In the genomic region with DNA sequence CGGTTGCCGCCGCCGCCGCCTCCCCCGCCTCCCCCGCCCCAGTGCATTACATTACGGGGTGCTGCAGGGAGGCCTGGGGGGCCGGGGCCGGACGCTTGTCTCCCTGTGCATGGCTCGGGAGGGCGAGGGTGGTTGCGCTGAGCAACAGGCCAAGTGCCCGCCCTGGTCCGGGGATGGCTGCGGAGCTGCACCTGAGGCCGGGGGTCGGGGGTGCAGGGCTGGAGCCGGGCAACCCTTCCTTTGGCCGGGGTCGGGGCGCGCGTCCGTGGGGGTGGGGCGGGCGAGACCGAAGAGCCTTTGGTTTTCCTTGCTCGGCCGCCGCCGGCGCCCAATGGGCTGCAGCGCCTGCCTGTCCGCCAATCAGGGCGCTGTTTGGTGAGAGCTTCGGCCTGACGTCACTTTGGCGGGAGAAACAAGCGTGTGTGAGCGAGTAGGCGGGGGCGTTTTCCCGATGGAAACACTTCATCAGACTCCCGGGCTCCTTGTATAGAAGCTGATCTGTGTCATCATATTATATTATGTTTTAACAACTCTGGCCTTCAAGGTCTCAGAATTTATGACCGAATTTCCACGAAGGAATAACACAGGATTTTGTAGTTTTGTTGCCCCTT, we compare ENCODE assay signal across 8 cellular contexts. TPM values are rescaled to one million over a fixed set of nuclear protein-coding genes. Genes with fewer than 3 reads are reported as not detected.
DNase-seq lines count a peak whose midpoint lies in the region; ATAC-seq and TF ChIP-seq lines count a peak whose summit lies in the region.

No MANE protein-coding gene starts in this region.

- no peaks in the 10 kb centered on the region for H3K36me3 ChIP-seq in ovary
- H3K36me3 ChIP-seq in thoracic aorta: peaks cover 6% of the 10 kb centered on the region

- H3K4me3 ChIP-seq in ovary: peak overlapping the region; percentile 99
- H3K4me3 ChIP-seq in thoracic aorta: peak overlapping the region; percentile 97

- no peaks in the 10 kb centered on the region for H3K27me3 ChIP-seq in ovary
- no peaks in the 10 kb centered on the region for H3K27me3 ChIP-seq in thoracic aorta (replicated peaks; ENCODE audit: insufficient read depth)

- no peak for TF ChIP-seq EP300 in ovary (IDR thresholded peaks at IDR 0.05)

- H3K27ac ChIP-seq in ovary (peak overlapping the region; percentile 86 to 89), thoracic aorta (peak overlapping the region; percentile 81 to 91)

- H3K27ac Mint-ChIP-seq in activated naive CD8-positive, alpha-beta T cell treated with anti-CD3 and anti-CD28 coated beads, Interleukin-2, amount 50 U/mL, for 24 hours: peak overlapping the region; percentile 91

- ATAC-seq in HG02678 (IDR thresholded peaks at IDR 0.05; ENCODE audit: unreplicated experiment): peak; percentile 68
- ATAC-seq in activated naive CD8-positive, alpha-beta T cell treated with anti-CD3 and anti-CD28 coated beads, Interleukin-2, amount 50 U/mL, for 24 hours: peak; percentile 66
- ATAC-seq in thoracic aorta (ENCODE audit: insufficient number of reproducible peaks, low FRiP score, low read depth): peak; percentile 59

- no peak for TF ChIP-seq CTCF in ovary (IDR thresholded peaks at IDR 0.05)
- no peak for TF ChIP-seq CTCF in thoracic aorta (IDR thresholded peaks at IDR 0.05)

- H3K9me3 ChIP-seq in ovary (no peaks in the 10 kb centered on the region), thoracic aorta (no peaks in the 10 kb centered on the region)

- peaks cover 65% of the 10 kb centered on the region for H3K4me1 Mint-ChIP-seq in activated naive CD8-positive, alpha-beta T cell treated with anti-CD3 and anti-CD28 coated beads, Interleukin-2, amount 50 U/mL, for 24 hours

- WGBS in ovary, 3 donors: 0 to 1% (median 0%) methylated on average over 35 to 48 of the region's 48 CpGs

- H3K9me3 Mint-ChIP-seq in activated naive CD8-positive, alpha-beta T cell treated with anti-CD3 and anti-CD28 coated beads, Interleukin-2, amount 50 U/mL, for 24 hours: no peaks in the 10 kb centered on the region

- H3K36me3 Mint-ChIP-seq in activated naive CD8-positive, alpha-beta T cell treated with anti-CD3 and anti-CD28 coated beads, Interleukin-2, amount 50 U/mL, for 24 hours (ENCODE audit: low read depth): peaks cover 6% of the 10 kb centered on the region

- no peaks in the 10 kb centered on the region for H3K27me3 Mint-ChIP-seq in activated naive CD8-positive, alpha-beta T cell treated with anti-CD3 and anti-CD28 coated beads, Interleukin-2, amount 50 U/mL, for 24 hours

- DNase-seq in GM03348 (ENCODE audit: low spot score): peak; percentile 98
- DNase-seq in NCI-H1417 (lab: John Stamatoyannopoulos, UW): peak; percentile 89 to 96 (median 93)
- peak; percentile 94 for DNase-seq in SW480 (ENCODE audit: low spot score)
- peak; percentile 95 for DNase-seq in activated naive CD8-positive, alpha-beta T cell treated with anti-CD3 and anti-CD28 coated beads, Interleukin-2, amount 50 U/mL, for 24 hours
- peak; percentile 97 for DNase-seq in cardiac septum (ENCODE audit: low spot score)
- DNase-seq in ovary: peak; percentile 89 to 93 (median 91)
- peak; percentile 87 for DNase-seq in thoracic aorta (ENCODE audit: low spot score)

- H3K4me1 ChIP-seq in ovary (ENCODE audit: insufficient read depth) (peaks cover 1% of the 10 kb centered on the region), thoracic aorta (ENCODE audit: control insufficient read depth in 1 of 2, low read depth in 2 of 2) (peaks cover 14 to 25% of the 10 kb centered on the region in 2 donors)

- intact Hi-C loops in cardiac septum (cut with DNase I) (loop anchor here (2.0 to 10.0 kb wide), 2 partner anchors 48 to 128 kb away; a partner anchor contains a TSS), ovary (cut with DNase I) (no loop called here)

- no peak for TF ChIP-seq POLR2A in ovary (IDR thresholded peaks at IDR 0.05)

- H3K4me3 Mint-ChIP-seq in activated naive CD8-positive, alpha-beta T cell treated with anti-CD3 and anti-CD28 coated beads, Interleukin-2, amount 50 U/mL, for 24 hours: peak overlapping the region; percentile 89

RNA-seq across cellular contexts. Expression of a gene that starts 1.0 kb away (rescaled TPM):
- total RNA-seq in cardiac septum: 11.0 TPM
- total RNA-seq in ovary: 10 to 100 TPM; 12.7 to 25.2 (median 18.5) TPM
- polyA plus RNA-seq in ovary: 10 to 100 TPM in 1 of 2 donors, 1 to 10 TPM in 1; 4.7 to 16.6 TPM
- 10 to 100 TPM; 30.8 to 45.2 TPM for total RNA-seq in thoracic aorta

RNA-seq across cellular contexts. Expression of a gene that starts 48.7 kb away (rescaled TPM):
- total RNA-seq in cardiac septum (24.2 TPM), ovary (10 to 100 TPM; 15.6 to 43.7 (median 34.1) TPM), thoracic aorta (10 to 100 TPM; 18.1 to 29.0 TPM)
- polyA plus RNA-seq in ovary: 10 to 100 TPM; 11.0 to 32.0 TPM

RNA-seq across cellular contexts. Expression of a gene that starts 58.9 kb away (rescaled TPM):
- total RNA-seq in cardiac septum: 29.1 TPM
- total RNA-seq in ovary: 10 to 100 TPM; 29.1 to 65.9 (median 50.3) TPM
- 10 to 100 TPM; 17.8 to 31.8 TPM for polyA plus RNA-seq in ovary
- total RNA-seq in thoracic aorta: 10 to 100 TPM; 53.7 to 54.7 TPM

Comparison
In these comparisons a context has a peak if more than half of its experiments do, and no peak if none do; other contexts are left out.
1. Peak in every context shown above with its lines: DNase-seq, ATAC-seq, H3K4me3 ChIP-seq and H3K27ac ChIP-seq.